Comparison of ENCODE assay signal across 8 cellular contexts in the genomic region with DNA sequence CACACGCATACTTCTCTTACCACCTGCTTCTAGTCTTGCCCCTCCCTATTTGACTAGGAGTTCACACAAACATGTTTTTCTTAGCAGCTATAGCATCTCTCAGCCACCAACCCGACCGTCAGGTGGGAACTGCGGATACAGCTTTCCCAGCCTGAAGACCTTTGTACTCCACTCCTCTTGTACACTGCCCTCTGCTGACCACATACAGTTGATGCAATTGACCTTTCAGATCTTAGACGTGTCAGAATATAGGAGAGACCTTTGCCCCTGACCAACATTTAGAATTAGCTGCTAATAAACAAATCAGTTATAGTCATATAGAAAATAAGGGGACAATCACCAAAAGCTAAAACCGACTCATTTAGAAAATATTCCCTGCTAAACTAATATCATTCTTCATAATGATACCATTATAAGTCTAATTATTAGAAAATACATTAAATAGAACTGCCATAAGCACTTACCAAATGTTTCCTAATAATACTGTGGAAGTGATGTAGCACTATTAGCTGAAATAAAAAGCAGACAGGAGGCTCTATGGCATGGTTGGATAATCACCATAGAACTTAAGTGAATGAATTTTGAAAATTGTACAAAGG.
DNase-seq lines count a peak whose midpoint lies in the region; ATAC-seq and TF ChIP-seq lines count a peak whose summit lies in the region.

No MANE protein-coding gene starts in this region.

- TF ChIP-seq CTCF in DND-41 (IDR thresholded peaks at IDR 0.05; ENCODE audit: borderline replicate concordance, extremely low read depth, low read length, poor library complexity, severe bottlenecking) (peak; percentile 63), testis (IDR thresholded peaks at IDR 0.05) (peak; percentile 20 to 54 (median 43))

- no peak overlapping the region for H3K4me2 ChIP-seq in DND-41 (ENCODE audit: insufficient read depth, low read length)

- no peaks in the 10 kb centered on the region for H3K79me2 ChIP-seq in DND-41 (ENCODE audit: insufficient read depth, low read length)

- H3K9me3 ChIP-seq in DND-41 (ENCODE audit: insufficient read depth, low read length, severe bottlenecking) = no peaks in the 10 kb centered on the region
- H3K9me3 ChIP-seq in testis = no peaks in the 10 kb centered on the region

- no peaks in the 10 kb centered on the region for H3K4me1 ChIP-seq in DND-41 (ENCODE audit: insufficient read depth, low read length)
- no peaks in the 10 kb centered on the region for H3K4me1 ChIP-seq in testis

- H3K4me1 Mint-ChIP-seq in activated CD8-positive, alpha-beta T cell treated with anti-CD3 and anti-CD28 coated beads, Interleukin-2, amount 10 ng/mL, durations not matched to agents 7 days and 5 days (ENCODE audit: low read depth) = peaks cover 1% of the 10 kb centered on the region
- no peaks in the 10 kb centered on the region for H3K4me1 Mint-ChIP-seq in activated T-helper 17 cell treated with anti-CD3 and anti-CD28 coated beads, Interleukin-2, amount 50 U/mL, for 72 hours

- WGBS in testis, 2 donors = 33 to 53% methylated on average over 6 of the region's 6 CpGs

- CTCF ChIA-PET in activated CD8-positive, alpha-beta T cell treated with anti-CD3 and anti-CD28 coated beads, Interleukin-2, amount 10 ng/mL, durations not matched to agents 7 days and 5 days (lab: Charles Lee) = no interaction called here

- POLR2A ChIA-PET in activated CD8-positive, alpha-beta T cell treated with anti-CD3 and anti-CD28 coated beads, Interleukin-2, amount 10 ng/mL, durations not matched to agents 7 days and 5 days (lab: Charles Lee) = no interaction called here

- H3K4me3 ChIP-seq in DND-41 (ENCODE audit: low read depth in 1 of 2, low read length in 2 of 2) = no peak overlapping the region
- no peak overlapping the region for H3K4me3 ChIP-seq in testis

- H3K9me3 Mint-ChIP-seq in activated CD8-positive, alpha-beta T cell treated with anti-CD3 and anti-CD28 coated beads, Interleukin-2, amount 10 ng/mL, durations not matched to agents 7 days and 5 days (ENCODE audit: insufficient read depth) = no peaks in the 10 kb centered on the region
- H3K9me3 Mint-ChIP-seq in activated T-helper 17 cell treated with anti-CD3 and anti-CD28 coated beads, Interleukin-2, amount 50 U/mL, for 72 hours = peaks cover 4% of the 10 kb centered on the region

- no peaks in the 10 kb centered on the region for H4K20me1 ChIP-seq in DND-41 (ENCODE audit: insufficient read depth, low read length)

- H3K36me3 Mint-ChIP-seq in activated CD8-positive, alpha-beta T cell treated with anti-CD3 and anti-CD28 coated beads, Interleukin-2, amount 10 ng/mL, durations not matched to agents 7 days and 5 days (ENCODE audit: low read depth) = no peaks in the 10 kb centered on the region
- no peaks in the 10 kb centered on the region for H3K36me3 Mint-ChIP-seq in activated T-helper 17 cell treated with anti-CD3 and anti-CD28 coated beads, Interleukin-2, amount 50 U/mL, for 72 hours (ENCODE audit: low read depth)

- H3K27ac Mint-ChIP-seq in activated CD8-positive, alpha-beta T cell treated with anti-CD3 and anti-CD28 coated beads, Interleukin-2, amount 10 ng/mL, durations not matched to agents 7 days and 5 days = no peak overlapping the region
- no peak overlapping the region for H3K27ac Mint-ChIP-seq in activated T-helper 17 cell treated with anti-CD3 and anti-CD28 coated beads, Interleukin-2, amount 50 U/mL, for 72 hours

- H3K4me3 Mint-ChIP-seq in activated CD8-positive, alpha-beta T cell treated with anti-CD3 and anti-CD28 coated beads, Interleukin-2, amount 10 ng/mL, durations not matched to agents 7 days and 5 days = no peak overlapping the region
- H3K4me3 Mint-ChIP-seq in activated T-helper 17 cell treated with anti-CD3 and anti-CD28 coated beads, Interleukin-2, amount 50 U/mL, for 72 hours = no peak overlapping the region

- H3K27me3 ChIP-seq in DND-41 (ENCODE audit: insufficient read depth, low read length, poor library complexity) (no peaks in the 10 kb centered on the region), testis (no peaks in the 10 kb centered on the region)

- no peak for TF ChIP-seq POLR2A in testis (IDR thresholded peaks at IDR 0.05)

- intact Hi-C loops in testis (cut with DNase I; ENCODE audit: low total_unique reads) = no loop called here

- no peak overlapping the region for H3K9ac ChIP-seq in DND-41 (ENCODE audit: low read depth, low read length)

- peaks cover 2% of the 10 kb centered on the region for H3K27me3 Mint-ChIP-seq in activated CD8-positive, alpha-beta T cell treated with anti-CD3 and anti-CD28 coated beads, Interleukin-2, amount 10 ng/mL, durations not matched to agents 7 days and 5 days (ENCODE audit: low read depth)
- H3K27me3 Mint-ChIP-seq in activated T-helper 17 cell treated with anti-CD3 and anti-CD28 coated beads, Interleukin-2, amount 50 U/mL, for 72 hours = peaks cover 4% of the 10 kb centered on the region

- ATAC-seq in DND-41 (ENCODE audit: insufficient read depth, low read depth) (no peak), GM19452 (IDR thresholded peaks at IDR 0.05; ENCODE audit: unreplicated experiment) (peak; percentile 67), HG03280 (IDR thresholded peaks at IDR 0.05; ENCODE audit: unreplicated experiment) (peak; percentile 79)
- ATAC-seq in activated CD8-positive, alpha-beta T cell treated with anti-CD3 and anti-CD28 coated beads, Interleukin-2, amount 10 ng/mL, durations not matched to agents 7 days and 5 days = no peak
- no peak for ATAC-seq in activated T-helper 17 cell treated with anti-CD3 and anti-CD28 coated beads, Interleukin-2, amount 50 U/mL, for 72 hours (replicated peaks)

- DNase-seq in DND-41 (peak; percentile 19), NCI-H2171 treated with DMSO at 0.1 percent for 48 hours (lab: John Stamatoyannopoulos, UW) (peak; percentile 52), iPS DF 4.7 (ENCODE audit: extremely low read depth, low spot score) (peak; percentile 76), testis (peak; percentile 58)
- peak; percentile 20 for DNase-seq in activated CD8-positive, alpha-beta T cell treated with anti-CD3 and anti-CD28 coated beads, Interleukin-2, amount 10 ng/mL, durations not matched to agents 7 days and 5 days

- H2AFZ ChIP-seq in DND-41 (ENCODE audit: low read depth, low read length) = no peak overlapping the region

- H3K27ac ChIP-seq in DND-41 (ENCODE audit: low read length) (no peak overlapping the region), testis (no peak overlapping the region)

- H3K36me3 ChIP-seq in DND-41 (ENCODE audit: insufficient read depth, low read length) (no peaks in the 10 kb centered on the region), testis (ENCODE audit: low read depth, missing control alignments) (no peaks in the 10 kb centered on the region)

Comparison
In these comparisons a context has a peak if more than half of its experiments do, and no peak if none do; other contexts are left out.
1. ATAC-seq: peak in GM19452 (single experiment) and HG03280 (single experiment); none in DND-41 (single experiment), activated CD8-positive, alpha-beta T cell treated with anti-CD3 and anti-CD28 coated beads, Interleukin-2, amount 10 ng/mL, durations not matched to agents 7 days and 5 days (single experiment) and activated T-helper 17 cell treated with anti-CD3 and anti-CD28 coated beads, Interleukin-2, amount 50 U/mL, for 72 hours (single experiment).
2. DNase-seq: peak in every context shown above with its lines; median percentile 76 in iPS DF 4.7; 58 in testis; 52 in NCI-H2171 treated with DMSO at 0.1 percent for 48 hours; 20 in activated CD8-positive, alpha-beta T cell treated with anti-CD3 and anti-CD28 coated beads, Interleukin-2, amount 10 ng/mL, durations not matched to agents 7 days and 5 days; 19 in DND-41.